ENCODE assay signal across 26 cellular contexts in genomic region chr22:45877651-45878050, GRCh38.
A peak's percentile ranks its signal among the peaks of the same experiment; 100 is the strongest.
DNase-seq lines count a peak whose midpoint lies in the region; ATAC-seq and TF ChIP-seq lines count a peak whose summit lies in the region.
"Had no signal": no experiment of that assay in that cellular context is flagged by ENCODE, and none has a peak within 500 bp of the region (broad histone marks: within the 10 kb centered on the region; RNA-seq: fewer than 3 reads in every experiment).

No MANE protein-coding gene starts in this region.

- H3K27ac ChIP-seq in right cardiac atrium (ENCODE audit: low read length) (no peak overlapping the region), left ventricle myocardium inferior (replicated peaks) (no peak overlapping the region)
- H3K27ac ChIP-seq: RWPE1 had no signal

- WGBS in right cardiac atrium: 52% methylated on average over 18 of the region's 18 CpGs

- DNase-seq in right cardiac atrium: peak in 2 of 3 donors; percentile 25 to 38
- no peak for DNase-seq in left ventricle myocardium inferior
- peak; percentile 7 for DNase-seq in omental fat pad (ENCODE audit: low spot score)
- DNase-seq in midbrain (lab: John Stamatoyannopoulos, UW): no peak
- no peak for DNase-seq in GOT3 (lab: John Stamatoyannopoulos, UW)
- DNase-seq: activated CD4-positive, CD25-positive, alpha-beta regulatory T cell; activated CD8-positive, alpha-beta T cell treated with anti-CD3 and anti-CD28 coated beads, Interleukin-2, amount 10 ng/mL, durations not matched to agents 7 days and 5 days; activated naive CD4-positive, alpha-beta T cell treated with Interleukin-2 at 50 U/mL for 16 hours; effector CD4-positive, alpha-beta T cell; GDM1; glutamatergic neuron; left cardiac atrium; naive B cell; NCI-H1092; NCI-H2029; occipital lobe; small intestine; stimulated activated CD4-positive, alpha-beta T cell treated with anti-CD3 and anti-CD28 coated beads, Interleukin-1b, Interleukin-23, amount 100 ng/mL, for 48 hours; stimulated activated CD8-positive, alpha-beta memory T cell treated with anti-CD3 and anti-CD28 coated beads, Interleukin-4, amount 100 ng/mL, for 48 hours; T-helper 1 cell; trophoblast cell had no signal

- H3K4me1 ChIP-seq in right cardiac atrium (ENCODE audit: control insufficient read depth, insufficient read depth, low read length): no peaks in the 10 kb centered on the region
- H3K4me1 ChIP-seq in left ventricle myocardium inferior: peaks cover 38% of the 10 kb centered on the region

- H3K4me1 Mint-ChIP-seq in brain: peaks cover 56% of the 10 kb centered on the region
- H3K4me1 Mint-ChIP-seq: CD14-positive monocyte had no signal

- peaks cover 14% of the 10 kb centered on the region for H3K36me3 Mint-ChIP-seq in brain
- H3K36me3 Mint-ChIP-seq: CD14-positive monocyte had no signal

- H3K4me3 ChIP-seq in right cardiac atrium (ENCODE audit: low read length): no peak overlapping the region
- H3K4me3 ChIP-seq in left ventricle myocardium inferior: no peak overlapping the region

- ATAC-seq in right cardiac atrium: no peak
- ATAC-seq in omental fat pad (ENCODE audit: low FRiP score): no peak
- ATAC-seq in GM18517 (IDR thresholded peaks at IDR 0.05; ENCODE audit: unreplicated experiment): no peak
- ATAC-seq: activated CD8-positive, alpha-beta T cell treated with anti-CD3 and anti-CD28 coated beads, Interleukin-2, amount 10 ng/mL, durations not matched to agents 7 days and 5 days had no signal

- no peaks in the 10 kb centered on the region for H3K27me3 ChIP-seq in right cardiac atrium (ENCODE audit: control insufficient read depth, insufficient read depth)
- H3K27me3 ChIP-seq in left ventricle myocardium inferior (ENCODE audit: low read depth): peaks cover 58% of the 10 kb centered on the region

- peaks cover 7% of the 10 kb centered on the region for H3K27me3 Mint-ChIP-seq in brain

- H3K9me3 ChIP-seq in right cardiac atrium (ENCODE audit: control insufficient read depth, low read length) (no peaks in the 10 kb centered on the region), left ventricle myocardium inferior (replicated peaks) (peaks cover 7% of the 10 kb centered on the region)

- H3K4me3 Mint-ChIP-seq in brain: peak overlapping the region in 4 of 5 experiments; percentile 27 to 73 (median 61)
- H3K4me3 Mint-ChIP-seq: activated CD8-positive, alpha-beta T cell treated with anti-CD3 and anti-CD28 coated beads, Interleukin-2, amount 10 ng/mL, durations not matched to agents 7 days and 5 days; IgD-negative memory B cell had no signal

- H3K9me3 Mint-ChIP-seq in brain: peaks cover 8 to 18% (median 9%) of the 10 kb centered on the region in 5 experiments

- TF ChIP-seq CTCF in left ventricle myocardium inferior (IDR thresholded peaks at IDR 0.05; ENCODE audit: borderline replicate concordance) (no peak), brain (conservative IDR thresholded peaks at IDR 0.05) (no peak), omental fat pad (IDR thresholded peaks at IDR 0.05) (no peak)

- intact Hi-C loops in right cardiac atrium (cut with DNase I): loop anchor here in 1 of 4 donors (10.0 kb wide), 1 partner anchor 77 kb away; no protein-coding TSS in a partner anchor
- intact Hi-C loops in left ventricle myocardium inferior (cut with micrococcal nuclease): no loop called here

- H3K36me3 ChIP-seq in left ventricle myocardium inferior: no peaks in the 10 kb centered on the region

- peak overlapping the region; percentile 37 to 95 (median 88) for H3K27ac Mint-ChIP-seq in brain
- H3K27ac Mint-ChIP-seq: activated CD8-positive, alpha-beta T cell treated with anti-CD3 and anti-CD28 coated beads, Interleukin-2, amount 10 ng/mL, durations not matched to agents 7 days and 5 days; CD14-positive monocyte; IgD-negative memory B cell; naive B cell had no signal

Comparison
In these comparisons a context has a peak if more than half of its experiments do, and no peak if none do; other contexts are left out.
1. DNase-seq: peak in right cardiac atrium (2 of 3) and omental fat pad (single experiment); none in left ventricle myocardium inferior (single experiment), midbrain (single experiment) and GOT3 (single experiment).